ENCODE assay signal across 1 cellular context in genomic region chr5:135488727-135489465, GRCh38.
A peak's percentile ranks its signal among the peaks of the same experiment; 100 is the strongest.
TF ChIP-seq lines count a peak whose summit lies in the region.

No MANE protein-coding gene starts in this region.

TF ChIP-seq in GM12878, 131 proteins besides CTCF, POLR2A, EP300 and RAD21:
- TF ChIP-seq STAT1 (conservative IDR thresholded peaks at IDR 0.05) (no peak), FOXK2 (IDR thresholded peaks at IDR 0.05) (no peak), SPI1 (IDR thresholded peaks at IDR 0.05; ENCODE audit: borderline replicate concordance, insufficient read depth, low read depth, low read length) (no peak), SUZ12 (IDR thresholded peaks at IDR 0.05; ENCODE audit: unreplicated experiment) (peak; percentile 83), USF2 (IDR thresholded peaks at IDR 0.05; ENCODE audit: borderline replicate concordance, low read depth, low read length) (no peak)
TF ChIP-seq in GM12878: peak in this region for 1.
